In genomic region chr3:32391643-32392529, GRCh38 we compare ENCODE assay signal across 1 cellular context.
A peak's percentile ranks its signal among the peaks of the same experiment; 100 is the strongest.
TF ChIP-seq lines count a peak whose summit lies in the region.

A gene with protein sequence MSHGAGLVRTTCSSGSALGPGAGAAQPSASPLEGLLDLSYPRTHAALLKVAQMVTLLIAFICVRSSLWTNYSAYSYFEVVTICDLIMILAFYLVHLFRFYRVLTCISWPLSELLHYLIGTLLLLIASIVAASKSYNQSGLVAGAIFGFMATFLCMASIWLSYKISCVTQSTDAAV (plus strand): TSS chr3:32391853. CDS start chr3:32391907, 54 bp downstream.

TF ChIP-seq in HEK293, 187 proteins besides CTCF, POLR2A, EP300 and RAD21 (continued from another document and continues in another):
- TF ChIP-seq, protein P1, sequence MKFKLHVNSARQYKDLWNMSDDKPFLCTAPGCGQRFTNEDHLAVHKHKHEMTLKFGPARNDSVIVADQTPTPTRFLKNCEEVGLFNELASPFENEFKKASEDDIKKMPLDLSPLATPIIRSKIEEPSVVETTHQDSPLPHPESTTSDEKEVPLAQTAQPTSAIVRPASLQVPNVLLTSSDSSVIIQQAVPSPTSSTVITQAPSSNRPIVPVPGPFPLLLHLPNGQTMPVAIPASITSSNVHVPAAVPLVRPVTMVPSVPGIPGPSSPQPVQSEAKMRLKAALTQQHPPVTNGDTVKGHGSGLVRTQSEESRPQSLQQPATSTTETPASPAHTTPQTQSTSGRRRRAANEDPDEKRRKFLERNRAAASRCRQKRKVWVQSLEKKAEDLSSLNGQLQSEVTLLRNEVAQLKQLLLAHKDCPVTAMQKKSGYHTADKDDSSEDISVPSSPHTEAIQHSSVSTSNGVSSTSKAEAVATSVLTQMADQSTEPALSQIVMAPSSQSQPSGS (tag by site-specific recombination; IDR thresholded peaks at IDR 0.05; ENCODE audit: low read depth) = no peak
- TF ChIP-seq ZNF266 (tag by site-specific recombination; IDR thresholded peaks at IDR 0.05; ENCODE audit: low read depth) (no peak), BCL11B (tag by site-specific recombination; IDR thresholded peaks at IDR 0.05; ENCODE audit: low read depth) (peak; percentile 45; the same call in 1 of the 2 replicates), ZNF2 (tag by site-specific recombination; IDR thresholded peaks at IDR 0.05) (no peak), TRIM28 (IDR thresholded peaks at IDR 0.05; ENCODE audit: borderline replicate concordance, low read length) (0 out of 2 replicates have a peak, but pooled peaks have one; percentile 10), ZNF302 (tag by site-specific recombination; IDR thresholded peaks at IDR 0.05; ENCODE audit: low read depth) (no peak), ZNF24 (tag by site-specific recombination; IDR thresholded peaks at IDR 0.05) (no peak), ZNF335 (tag by site-specific recombination; conservative IDR thresholded peaks at IDR 0.05) (peak; percentile 35; the same call in 1 of the 2 replicates), RBAK (tag by site-specific recombination; IDR thresholded peaks at IDR 0.05) (no peak), ZBTB20 (tag by site-specific recombination; IDR thresholded peaks at IDR 0.05) (peak; percentile 73), ZNF133 (tag by site-specific recombination; IDR thresholded peaks at IDR 0.05) (no peak), ZNF777 (tag by site-specific recombination; IDR thresholded peaks at IDR 0.05; ENCODE audit: borderline replicate concordance) (no peak), ZNF747 (tag by site-specific recombination; IDR thresholded peaks at IDR 0.05) (no peak), ZNF501 (tag by site-specific recombination; IDR thresholded peaks at IDR 0.05) (0 out of 2 replicates have a peak, but pooled peaks have one; percentile 53), SP7 (tag by site-specific recombination; IDR thresholded peaks at IDR 0.05) (no peak), ZNF571 (tag by site-specific recombination; IDR thresholded peaks at IDR 0.05) (no peak), GLIS2 (tag by site-specific recombination; IDR thresholded peaks at IDR 0.05) (0 out of 2 replicates have a peak, but pooled peaks have one; percentile 38), PRDM4 (tag by site-specific recombination; IDR thresholded peaks at IDR 0.05) (no peak), ZBTB8A (tag by site-specific recombination; IDR thresholded peaks at IDR 0.05) (peak; percentile 52; the same call in 1 of the 2 replicates), ZFP37 (tag by site-specific recombination; IDR thresholded peaks at IDR 0.05) (0 out of 2 replicates have a peak, but pooled peaks have one; percentile 37), ZNF140 (tag by site-specific recombination; IDR thresholded peaks at IDR 0.05) (no peak), ZNF580 (tag by site-specific recombination; IDR thresholded peaks at IDR 0.05) (no peak), KLF16 (tag by site-specific recombination; IDR thresholded peaks at IDR 0.05) (0 out of 2 replicates have a peak, but pooled peaks have one; percentile 29), ZFHX2 (tag by site-specific recombination; conservative IDR thresholded peaks at IDR 0.05) (peak; percentile 40), ZNF596 (tag by site-specific recombination; IDR thresholded peaks at IDR 0.05) (no peak), SP3 (tag by site-specific recombination; IDR thresholded peaks at IDR 0.05) (0 out of 2 replicates have a peak, but pooled peaks have one; percentile 15), ZNF843 (tag by site-specific recombination; IDR thresholded peaks at IDR 0.05) (no peak), ZNF221 (tag by site-specific recombination; IDR thresholded peaks at IDR 0.05; ENCODE audit: borderline replicate concordance) (no peak), ZBTB11 (tag by site-specific recombination; conservative IDR thresholded peaks at IDR 0.05; ENCODE audit: low read depth) (0 out of 2 replicates have a peak, but pooled peaks have one; percentile 26), ZNF558 (tag by site-specific recombination; IDR thresholded peaks at IDR 0.05) (no peak), ZBTB7A (tag by site-specific recombination; IDR thresholded peaks at IDR 0.05; ENCODE audit: low read depth) (peak; percentile 51; the same call in 1 of the 2 replicates), ZNF600 (tag by site-specific recombination; IDR thresholded peaks at IDR 0.05) (peak; percentile 84; the same call in 1 of the 2 replicates), KLF8 (tag by site-specific recombination; IDR thresholded peaks at IDR 0.05) (peak; percentile 21; the same call in 1 of the 2 replicates), KLF9 (tag by site-specific recombination; IDR thresholded peaks at IDR 0.05; ENCODE audit: low read depth) (0 out of 2 replicates have a peak, but pooled peaks have one; percentile 35), ZSCAN30 (tag by site-specific recombination; IDR thresholded peaks at IDR 0.05) (peak; percentile 46; the same call in 1 of the 2 replicates), ZNF146 (tag by site-specific recombination; IDR thresholded peaks at IDR 0.05) (no peak), KLF10 (tag by site-specific recombination; IDR thresholded peaks at IDR 0.05) (peak; percentile 52; the same call in 1 of the 2 replicates), ZNF404 (tag by site-specific recombination; IDR thresholded peaks at IDR 0.05) (no peak), EGR2 (tag by site-specific recombination; IDR thresholded peaks at IDR 0.05; ENCODE audit: low read depth) (peak; percentile 24; the same call in 1 of the 2 replicates), ZBTB48 (tag by site-specific recombination; IDR thresholded peaks at IDR 0.05) (peak; percentile 81), ZNF548 (tag by site-specific recombination; IDR thresholded peaks at IDR 0.05) (no peak)
- TF ChIP-seq, protein P2, sequence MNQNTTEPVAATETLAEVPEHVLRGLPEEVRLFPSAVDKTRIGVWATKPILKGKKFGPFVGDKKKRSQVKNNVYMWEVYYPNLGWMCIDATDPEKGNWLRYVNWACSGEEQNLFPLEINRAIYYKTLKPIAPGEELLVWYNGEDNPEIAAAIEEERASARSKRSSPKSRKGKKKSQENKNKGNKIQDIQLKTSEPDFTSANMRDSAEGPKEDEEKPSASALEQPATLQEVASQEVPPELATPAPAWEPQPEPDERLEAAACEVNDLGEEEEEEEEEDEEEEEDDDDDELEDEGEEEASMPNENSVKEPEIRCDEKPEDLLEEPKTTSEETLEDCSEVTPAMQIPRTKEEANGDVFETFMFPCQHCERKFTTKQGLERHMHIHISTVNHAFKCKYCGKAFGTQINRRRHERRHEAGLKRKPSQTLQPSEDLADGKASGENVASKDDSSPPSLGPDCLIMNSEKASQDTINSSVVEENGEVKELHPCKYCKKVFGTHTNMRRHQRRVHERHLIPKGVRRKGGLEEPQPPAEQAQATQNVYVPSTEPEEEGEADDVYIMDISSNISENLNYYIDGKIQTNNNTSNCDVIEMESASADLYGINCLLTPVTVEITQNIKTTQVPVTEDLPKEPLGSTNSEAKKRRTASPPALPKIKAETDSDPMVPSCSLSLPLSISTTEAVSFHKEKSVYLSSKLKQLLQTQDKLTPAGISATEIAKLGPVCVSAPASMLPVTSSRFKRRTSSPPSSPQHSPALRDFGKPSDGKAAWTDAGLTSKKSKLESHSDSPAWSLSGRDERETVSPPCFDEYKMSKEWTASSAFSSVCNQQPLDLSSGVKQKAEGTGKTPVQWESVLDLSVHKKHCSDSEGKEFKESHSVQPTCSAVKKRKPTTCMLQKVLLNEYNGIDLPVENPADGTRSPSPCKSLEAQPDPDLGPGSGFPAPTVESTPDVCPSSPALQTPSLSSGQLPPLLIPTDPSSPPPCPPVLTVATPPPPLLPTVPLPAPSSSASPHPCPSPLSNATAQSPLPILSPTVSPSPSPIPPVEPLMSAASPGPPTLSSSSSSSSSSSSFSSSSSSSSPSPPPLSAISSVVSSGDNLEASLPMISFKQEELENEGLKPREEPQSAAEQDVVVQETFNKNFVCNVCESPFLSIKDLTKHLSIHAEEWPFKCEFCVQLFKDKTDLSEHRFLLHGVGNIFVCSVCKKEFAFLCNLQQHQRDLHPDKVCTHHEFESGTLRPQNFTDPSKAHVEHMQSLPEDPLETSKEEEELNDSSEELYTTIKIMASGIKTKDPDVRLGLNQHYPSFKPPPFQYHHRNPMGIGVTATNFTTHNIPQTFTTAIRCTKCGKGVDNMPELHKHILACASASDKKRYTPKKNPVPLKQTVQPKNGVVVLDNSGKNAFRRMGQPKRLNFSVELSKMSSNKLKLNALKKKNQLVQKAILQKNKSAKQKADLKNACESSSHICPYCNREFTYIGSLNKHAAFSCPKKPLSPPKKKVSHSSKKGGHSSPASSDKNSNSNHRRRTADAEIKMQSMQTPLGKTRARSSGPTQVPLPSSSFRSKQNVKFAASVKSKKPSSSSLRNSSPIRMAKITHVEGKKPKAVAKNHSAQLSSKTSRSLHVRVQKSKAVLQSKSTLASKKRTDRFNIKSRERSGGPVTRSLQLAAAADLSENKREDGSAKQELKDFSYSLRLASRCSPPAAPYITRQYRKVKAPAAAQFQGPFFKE (tag by site-specific recombination; IDR thresholded peaks at IDR 0.05; ENCODE audit: borderline replicate concordance) = no peak
- TF ChIP-seq, protein P3, sequence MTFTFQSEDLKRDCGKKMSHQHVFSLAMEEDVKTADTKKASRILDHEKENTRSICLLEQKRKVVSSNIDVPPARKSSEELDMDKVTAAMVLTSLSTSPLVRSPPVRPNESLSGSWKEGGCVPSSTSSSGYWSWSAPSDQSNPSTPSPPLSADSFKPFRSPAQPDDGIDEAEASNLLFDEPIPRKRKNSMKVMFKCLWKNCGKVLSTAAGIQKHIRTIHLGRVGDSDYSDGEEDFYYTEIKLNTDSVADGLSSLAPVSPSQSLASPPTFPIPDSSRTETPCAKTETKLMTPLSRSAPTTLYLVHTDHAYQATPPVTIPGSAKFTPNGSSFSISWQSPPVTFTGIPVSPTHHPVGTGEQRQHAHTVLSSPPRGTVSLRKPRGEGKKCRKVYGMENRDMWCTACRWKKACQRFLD (tag by site-specific recombination; IDR thresholded peaks at IDR 0.05) = no peak
- TF ChIP-seq, protein P4, sequence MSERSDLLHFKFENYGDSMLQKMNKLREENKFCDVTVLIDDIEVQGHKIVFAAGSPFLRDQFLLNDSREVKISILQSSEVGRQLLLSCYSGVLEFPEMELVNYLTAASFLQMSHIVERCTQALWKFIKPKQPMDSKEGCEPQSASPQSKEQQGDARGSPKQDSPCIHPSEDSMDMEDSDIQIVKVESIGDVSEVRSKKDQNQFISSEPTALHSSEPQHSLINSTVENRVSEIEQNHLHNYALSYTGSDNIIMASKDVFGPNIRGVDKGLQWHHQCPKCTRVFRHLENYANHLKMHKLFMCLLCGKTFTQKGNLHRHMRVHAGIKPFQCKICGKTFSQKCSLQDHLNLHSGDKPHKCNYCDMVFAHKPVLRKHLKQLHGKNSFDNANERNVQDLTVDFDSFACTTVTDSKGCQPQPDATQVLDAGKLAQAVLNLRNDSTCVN (tag by site-specific recombination; optimal IDR thresholded peaks at IDR 0.05) = peak; percentile 92
- TF ChIP-seq, protein P5, sequence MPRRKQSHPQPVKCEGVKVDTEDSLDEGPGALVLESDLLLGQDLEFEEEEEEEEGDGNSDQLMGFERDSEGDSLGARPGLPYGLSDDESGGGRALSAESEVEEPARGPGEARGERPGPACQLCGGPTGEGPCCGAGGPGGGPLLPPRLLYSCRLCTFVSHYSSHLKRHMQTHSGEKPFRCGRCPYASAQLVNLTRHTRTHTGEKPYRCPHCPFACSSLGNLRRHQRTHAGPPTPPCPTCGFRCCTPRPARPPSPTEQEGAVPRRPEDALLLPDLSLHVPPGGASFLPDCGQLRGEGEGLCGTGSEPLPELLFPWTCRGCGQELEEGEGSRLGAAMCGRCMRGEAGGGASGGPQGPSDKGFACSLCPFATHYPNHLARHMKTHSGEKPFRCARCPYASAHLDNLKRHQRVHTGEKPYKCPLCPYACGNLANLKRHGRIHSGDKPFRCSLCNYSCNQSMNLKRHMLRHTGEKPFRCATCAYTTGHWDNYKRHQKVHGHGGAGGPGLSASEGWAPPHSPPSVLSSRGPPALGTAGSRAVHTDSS (tag by site-specific recombination; IDR thresholded peaks at IDR 0.05) = no peak
